Comparison of ENCODE assay signal across 27 cellular contexts in the genomic region with DNA sequence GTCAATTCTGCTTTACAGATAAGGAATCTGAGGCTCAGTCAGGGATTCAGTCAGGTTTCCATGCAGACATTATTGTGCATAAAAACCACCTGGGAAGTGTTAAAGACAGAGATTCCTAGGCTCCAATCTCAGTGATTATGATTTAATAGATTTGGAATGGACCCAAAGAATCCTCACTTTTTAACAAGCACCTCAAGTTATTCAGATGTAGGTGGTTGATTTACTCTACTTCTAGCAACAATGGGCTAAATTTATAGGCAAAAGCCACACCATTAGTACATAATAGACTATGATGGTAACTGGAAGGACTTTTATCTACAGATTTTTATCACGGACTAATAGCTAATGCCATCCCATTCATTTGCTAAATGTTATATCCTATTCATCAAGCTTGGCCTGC.
"Had no signal": no experiment of that assay in that cellular context is flagged by ENCODE, and none has a peak within 500 bp of the region (broad histone marks: within the 10 kb centered on the region; RNA-seq: fewer than 3 reads in every experiment).

No MANE protein-coding gene starts in this region.

- H3K4me1 ChIP-seq: adrenal gland, ascending aorta had no signal

- H3K27me3 ChIP-seq: adrenal gland, ascending aorta, brain microvascular endothelial cell had no signal

- H3K9me3 Mint-ChIP-seq: activated CD8-positive, alpha-beta T cell treated with anti-CD3 and anti-CD28 coated beads for 36 hours; activated naive CD4-positive, alpha-beta T cell treated with anti-CD3 and anti-CD28 coated beads, Interleukin-2, amount 50 U/mL, for 24 hours; activated naive CD8-positive, alpha-beta T cell treated with anti-CD3 and anti-CD28 coated beads for 36 hours; activated naive CD8-positive, alpha-beta T cell treated with anti-CD3 and anti-CD28 coated beads, Interleukin-2, amount 50 U/mL, for 24 hours; activated T-cell treated with anti-CD3 and anti-CD28 coated beads, Interleukin-2, amount 50 U/mL, for 4 hours; activated T-helper 17 cell treated with anti-CD3 and anti-CD28 coated beads, Interleukin-2, amount 50 U/mL, for 72 hours; central memory CD8-positive, alpha-beta T cell; dendritic cell treated with granulocyte-macrophage colony-stimulating factor and Interleukin-4, amounts not matched to agents 40 ng/mL and 50 ng/mL, for 4 days; endodermal cell had no signal

- H3K36me3 ChIP-seq: adrenal gland, ascending aorta, brain microvascular endothelial cell had no signal

- H3K36me3 Mint-ChIP-seq: activated naive CD4-positive, alpha-beta T cell treated with anti-CD3 and anti-CD28 coated beads, Interleukin-2, amount 50 U/mL, for 24 hours; activated naive CD8-positive, alpha-beta T cell treated with anti-CD3 and anti-CD28 coated beads for 36 hours had no signal

- H3K27ac Mint-ChIP-seq: activated CD4-positive, alpha-beta T cell treated with anti-CD3 and anti-CD28 coated beads for 36 hours; activated CD8-positive, alpha-beta T cell treated with anti-CD3 and anti-CD28 coated beads for 36 hours; activated naive CD4-positive, alpha-beta T cell treated with anti-CD3 and anti-CD28 coated beads, Interleukin-2, amount 50 U/mL, for 24 hours; activated naive CD8-positive, alpha-beta T cell treated with anti-CD3 and anti-CD28 coated beads for 36 hours; activated naive CD8-positive, alpha-beta T cell treated with anti-CD3 and anti-CD28 coated beads, Interleukin-2, amount 50 U/mL, for 24 hours; activated T-helper 17 cell treated with anti-CD3 and anti-CD28 coated beads, Interleukin-2, amount 50 U/mL, for 72 hours; dendritic cell treated with granulocyte-macrophage colony-stimulating factor and Interleukin-4, amounts not matched to agents 40 ng/mL and 50 ng/mL, for 4 days; endodermal cell had no signal

- H3K4me1 Mint-ChIP-seq: activated CD4-positive, alpha-beta T cell treated with anti-CD3 and anti-CD28 coated beads for 36 hours; activated naive CD4-positive, alpha-beta T cell treated with anti-CD3 and anti-CD28 coated beads, Interleukin-2, amount 50 U/mL, for 24 hours; activated naive CD8-positive, alpha-beta T cell treated with anti-CD3 and anti-CD28 coated beads for 36 hours; activated naive CD8-positive, alpha-beta T cell treated with anti-CD3 and anti-CD28 coated beads, Interleukin-2, amount 50 U/mL, for 24 hours; activated T-helper 17 cell treated with anti-CD3 and anti-CD28 coated beads, Interleukin-2, amount 50 U/mL, for 72 hours; central memory CD8-positive, alpha-beta T cell had no signal

- DNase-seq: activated CD4-positive, alpha-beta T cell treated with anti-CD3 and anti-CD28 coated beads for 36 hours; activated CD4-positive, alpha-beta T cell treated with anti-CD3 and anti-CD28 coated beads, Interleukin-2, amount 50 U/mL, for 1 hour; activated CD4-positive, alpha-beta T cell treated with anti-CD3 and anti-CD28 coated beads, Interleukin-2, amount 50 U/mL, for 48 hours; activated CD4-positive, CD25-positive, alpha-beta regulatory T cell; activated CD4-positive, CD25-positive, alpha-beta regulatory T cell treated with anti-CD3 and anti-CD28 coated beads, Interleukin-2, amount 50 U/mL, for 72 hours; activated CD8-positive, alpha-beta memory T cell treated with anti-CD3 and anti-CD28 coated beads for 24 hours; activated CD8-positive, alpha-beta T cell treated with anti-CD3 and anti-CD28 coated beads for 36 hours; activated effector memory CD4-positive, alpha-beta T cell treated with Interleukin-2 at 50 U/mL for 16 hours; activated gamma-delta T cell treated with Interleukin-2 at 50 U/mL for 16 hours; activated naive CD4-positive, alpha-beta T cell treated with Interleukin-2 at 50 U/mL for 16 hours; activated naive CD8-positive, alpha-beta T cell treated with anti-CD3 and anti-CD28 coated beads for 36 hours; activated naive CD8-positive, alpha-beta T cell treated with anti-CD3 and anti-CD28 coated beads, Interleukin-2, amount 50 U/mL, for 24 hours; activated T-cell treated with anti-CD3 and anti-CD28 coated beads, Interleukin-2, amount 50 U/mL, for 4 hours; adrenal gland; brain microvascular endothelial cell; dorsolateral prefrontal cortex; effector memory CD4-positive, alpha-beta T cell; endodermal cell; T-helper 2 cell had no signal

- H3K9me3 ChIP-seq: adrenal gland, ascending aorta had no signal

- H3K4me3 Mint-ChIP-seq: activated CD4-positive, alpha-beta T cell treated with anti-CD3 and anti-CD28 coated beads for 36 hours; activated CD8-positive, alpha-beta T cell treated with anti-CD3 and anti-CD28 coated beads for 36 hours; activated naive CD4-positive, alpha-beta T cell treated with anti-CD3 and anti-CD28 coated beads, Interleukin-2, amount 50 U/mL, for 24 hours; activated naive CD8-positive, alpha-beta T cell treated with anti-CD3 and anti-CD28 coated beads for 36 hours; activated naive CD8-positive, alpha-beta T cell treated with anti-CD3 and anti-CD28 coated beads, Interleukin-2, amount 50 U/mL, for 24 hours; activated T-cell treated with anti-CD3 and anti-CD28 coated beads, Interleukin-2, amount 50 U/mL, for 4 hours; activated T-helper 17 cell treated with anti-CD3 and anti-CD28 coated beads, Interleukin-2, amount 50 U/mL, for 72 hours; central memory CD8-positive, alpha-beta T cell; dendritic cell treated with granulocyte-macrophage colony-stimulating factor and Interleukin-4, amounts not matched to agents 40 ng/mL and 50 ng/mL, for 4 days; endodermal cell had no signal

- H3K4me3 ChIP-seq: adrenal gland, ascending aorta, coronary artery, dorsolateral prefrontal cortex had no signal

- FAIRE-seq: bronchial epithelial cell, frontal cortex had no signal

- H3K27ac ChIP-seq: adrenal gland, ascending aorta, brain microvascular endothelial cell, coronary artery, dorsolateral prefrontal cortex had no signal
